1 cellular context compared by ENCODE assay signal in the genomic region with DNA sequence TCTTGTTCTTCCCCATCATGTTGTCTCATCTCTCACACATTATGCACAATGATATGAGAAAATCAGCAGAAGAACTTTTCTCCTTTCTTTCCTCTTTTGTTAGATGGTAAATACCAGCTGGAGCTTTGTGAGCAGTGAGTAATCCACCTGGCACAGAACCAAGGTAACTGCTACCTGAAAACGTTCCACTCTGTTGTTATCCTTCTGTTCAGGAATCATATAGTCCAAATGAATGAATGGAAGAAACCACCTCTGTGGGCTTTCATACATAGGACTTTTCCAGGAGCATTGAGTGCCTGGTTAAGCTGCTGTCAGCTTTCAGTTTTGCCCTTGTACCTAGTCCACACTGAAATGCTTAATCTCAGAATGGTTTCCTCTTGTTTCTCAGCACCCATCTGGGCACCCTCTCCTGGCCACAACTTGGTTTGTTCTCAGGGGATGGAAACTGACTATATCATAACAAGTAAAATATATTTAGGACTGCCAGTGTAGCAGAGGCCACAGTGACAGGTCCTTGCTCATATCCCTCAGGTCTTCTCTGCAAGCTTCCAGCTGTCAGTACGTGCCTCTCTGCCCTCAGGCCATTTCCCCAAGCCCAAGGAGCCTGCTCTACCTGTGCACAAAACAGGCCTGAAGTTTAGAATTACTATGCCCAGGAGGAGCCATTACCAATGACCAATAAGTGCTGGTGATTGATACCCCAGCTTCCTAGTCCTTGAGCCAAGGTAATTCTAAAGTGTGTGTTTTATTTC.
TF ChIP-seq lines count a peak whose summit lies in the region.

No MANE protein-coding gene starts in this region.

TF ChIP-seq in GM23338, 12 proteins besides CTCF, POLR2A, EP300 and RAD21 (continued from another document):
- TF ChIP-seq EZH2phosphoT487 (IDR thresholded peaks at IDR 0.05; ENCODE audit: unreplicated experiment): no peak
- TF ChIP-seq JUNB (IDR thresholded peaks at IDR 0.05; ENCODE audit: unreplicated experiment): no peak
- TF ChIP-seq ZNF114 (CRISPR knock-in tag; IDR thresholded peaks at IDR 0.05): no peak
